1 cellular context compared by ENCODE assay signal in the genomic region with DNA sequence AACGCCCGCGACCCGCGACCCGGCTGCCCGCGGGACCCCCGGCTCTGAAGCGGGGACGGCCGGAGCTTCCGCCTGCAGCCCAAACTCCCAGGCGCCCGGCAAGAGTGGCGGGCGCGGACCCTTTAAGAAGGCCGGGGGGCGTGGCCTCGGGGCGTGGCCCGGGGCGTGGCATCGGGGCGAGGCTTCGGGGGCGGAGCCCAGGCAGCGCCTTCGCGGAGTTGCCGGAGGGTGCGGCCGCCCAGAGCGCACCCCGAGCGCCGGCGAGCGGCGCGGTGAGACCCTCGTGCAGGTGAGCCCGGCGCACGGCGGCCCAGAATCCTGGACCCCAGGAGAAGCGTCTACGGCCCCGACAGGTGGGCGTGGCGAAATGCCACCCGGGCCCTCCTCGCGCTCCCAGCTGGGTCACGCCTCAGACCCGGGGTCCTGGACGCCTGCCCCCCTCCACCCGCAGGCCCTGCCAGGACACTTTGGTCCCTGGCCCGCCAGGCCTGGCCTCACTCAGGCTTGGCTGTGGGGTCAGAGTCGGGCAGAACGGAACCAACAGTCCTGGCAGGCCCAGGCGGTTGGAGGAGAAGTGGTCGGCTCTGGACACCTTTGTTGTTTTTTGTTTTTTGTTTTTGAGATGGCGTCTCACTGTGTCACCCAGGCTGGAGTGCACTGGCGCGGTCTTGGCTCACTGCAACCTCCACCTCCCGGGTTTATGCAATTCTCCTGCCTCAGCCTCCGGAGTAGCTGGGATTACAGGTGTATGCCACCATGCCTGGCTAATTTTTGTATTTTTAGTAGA.
A peak's percentile ranks its signal among the peaks of the same experiment; 100 is the strongest.
TF ChIP-seq lines count a peak whose summit lies in the region.

No MANE protein-coding gene starts in this region.

TF ChIP-seq in endothelial cell of umbilical vein, 7 proteins besides CTCF, POLR2A, EP300 and RAD21:
- no peak for TF ChIP-seq GATA2 (IDR thresholded peaks at IDR 0.05; ENCODE audit: insufficient read depth, insufficient read length, low read depth, low read length)
- TF ChIP-seq JUN (IDR thresholded peaks at IDR 0.05; ENCODE audit: borderline replicate concordance, insufficient read depth, insufficient read length, low read depth), result no peak
- TF ChIP-seq, protein P1, sequence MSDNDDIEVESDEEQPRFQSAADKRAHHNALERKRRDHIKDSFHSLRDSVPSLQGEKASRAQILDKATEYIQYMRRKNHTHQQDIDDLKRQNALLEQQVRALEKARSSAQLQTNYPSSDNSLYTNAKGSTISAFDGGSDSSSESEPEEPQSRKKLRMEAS (IDR thresholded peaks at IDR 0.05; ENCODE audit: insufficient read depth, insufficient read length), result no peak
- TF ChIP-seq POLR2AphosphoS5 (IDR thresholded peaks at IDR 0.05; ENCODE audit: insufficient read depth, low read depth, low read length), result peak; percentile 35
- TF ChIP-seq FOS (IDR thresholded peaks at IDR 0.05; ENCODE audit: borderline replicate concordance, insufficient read depth, low read length), result no peak
